In genomic region chr7:99918959-99919813, GRCh38 we compare ENCODE assay signal across 8 cellular contexts. TPM values are rescaled to one million over a fixed set of nuclear protein-coding genes. Genes with fewer than 3 reads are reported as not detected.
DNase-seq lines count a peak whose midpoint lies in the region; ATAC-seq, FAIRE-seq and TF ChIP-seq lines count a peak whose summit lies in the region.

TSS of gene TRIM4 (minus strand) at chr7:99919530. CDS start at chr7:99919401, 129 bp downstream.

- H3K9me2 ChIP-seq in hepatocyte (replicated peaks; ENCODE audit: insufficient read depth): no peaks in the 10 kb centered on the region

- H3K27me3 ChIP-seq in astrocyte (ENCODE audit: insufficient read depth, low read length) (no peaks in the 10 kb centered on the region), gastrocnemius medialis (no peaks in the 10 kb centered on the region), hepatocyte (peaks cover 3% of the 10 kb centered on the region)

- peaks cover 52% of the 10 kb centered on the region for H3K79me2 ChIP-seq in astrocyte (ENCODE audit: insufficient read depth, low read length)
- H3K79me2 ChIP-seq in hepatocyte: no peaks in the 10 kb centered on the region

- in situ Hi-C loops in gastrocnemius medialis (cut with MboI; ENCODE audit: low sequenced_read_pairs in 4 of 4): loop anchor here in 2 of 4 donors (10.0 kb wide), 1 partner anchor 76 kb away; no protein-coding TSS in a partner anchor

- H3K4me3 ChIP-seq in astrocyte (ENCODE audit: insufficient read depth, low read depth, low read length) (peak within 1 kb of the TSS; percentile 80), gastrocnemius medialis (peak within 1 kb of the TSS; percentile 63 to 95 (median 86)), hepatocyte (no peak within 1 kb of the TSS)

- H3K4me1 ChIP-seq in astrocyte (ENCODE audit: insufficient read depth, low read length): peaks cover 7% of the 10 kb centered on the region
- H3K4me1 ChIP-seq in gastrocnemius medialis: peaks cover 34 to 39% of the 10 kb centered on the region in 2 donors
- no peaks in the 10 kb centered on the region for H3K4me1 ChIP-seq in hepatocyte (ENCODE audit: insufficient read depth)

- ATAC-seq in GM18502 (IDR thresholded peaks at IDR 0.05; ENCODE audit: poor library complexity, unreplicated experiment) (peak; percentile 95), HG02938 (IDR thresholded peaks at IDR 0.05; ENCODE audit: unreplicated experiment) (peak; percentile 92), gastrocnemius medialis (peak; percentile 96)

- DNase-seq in NCI-H1694 treated with DMSO at 0.1 percent for 48 hours (lab: John Stamatoyannopoulos, UW) (peak; percentile 71), T-helper 22 cell (ENCODE audit: low read depth) (peak; percentile 80), astrocyte (ENCODE audit: low read depth) (peak; percentile 91), hippocampal formation (lab: John Stamatoyannopoulos, UW) (peak; percentile 81 to 90), gastrocnemius medialis (peak; percentile 89 to 91), hepatocyte (ENCODE audit: low spot score) (no peak)

- H2AFZ ChIP-seq in astrocyte (ENCODE audit: low read depth, low read length): peak within 1 kb of the TSS; percentile 80
- no peak within 1 kb of the TSS for H2AFZ ChIP-seq in hepatocyte

- peaks cover 1% of the 10 kb centered on the region for H3K36me3 Mint-ChIP-seq in astrocyte (ENCODE audit: low read depth, unreplicated experiment)

- H3K27ac ChIP-seq in astrocyte (ENCODE audit: low read depth, low read length) (peak within 1 kb of the TSS; percentile 69), gastrocnemius medialis (peak within 1 kb of the TSS; percentile 85 to 95 (median 93)), hepatocyte (no peak within 1 kb of the TSS)

- H3K9me3 Mint-ChIP-seq in astrocyte (ENCODE audit: unreplicated experiment): peaks cover 8% of the 10 kb centered on the region

- peak within 1 kb of the TSS; percentile 86 for H3K4me2 ChIP-seq in astrocyte (ENCODE audit: low read length)
- no peak within 1 kb of the TSS for H3K4me2 ChIP-seq in hepatocyte

- H3K36me3 ChIP-seq in astrocyte (ENCODE audit: insufficient read depth, low read length): no peaks in the 10 kb centered on the region
- H3K36me3 ChIP-seq in gastrocnemius medialis: peaks cover 0 to 27% of the 10 kb centered on the region in 2 donors
- no peaks in the 10 kb centered on the region for H3K36me3 ChIP-seq in hepatocyte (replicated peaks; ENCODE audit: insufficient read depth, low read depth)

- peaks cover 10% of the 10 kb centered on the region for H3K27me3 Mint-ChIP-seq in astrocyte (ENCODE audit: low read depth, unreplicated experiment)

- peak within 1 kb of the TSS; percentile 22 for H3K27ac Mint-ChIP-seq in astrocyte (ENCODE audit: unreplicated experiment)

- no peak for TF ChIP-seq CTCF in astrocyte (IDR thresholded peaks at IDR 0.05; ENCODE audit: insufficient read depth, low read depth, low read length)
- TF ChIP-seq CTCF in gastrocnemius medialis (IDR thresholded peaks at IDR 0.05 in 4 of 5, conservative IDR thresholded peaks at IDR 0.05 in 1 of 5): peak; percentile 23 to 52 (median 34)
- no peak for TF ChIP-seq CTCF in hepatocyte (IDR thresholded peaks at IDR 0.05; ENCODE audit: poor library complexity)

- FAIRE-seq in astrocyte (lab: Jason Lieb, UNC): no peak

- TF ChIP-seq POLR2A in gastrocnemius medialis (IDR thresholded peaks at IDR 0.05): peak; percentile 82 to 85

- peak within 1 kb of the TSS; percentile 87 for H3K4me3 Mint-ChIP-seq in astrocyte (ENCODE audit: unreplicated experiment)

- intact Hi-C loops in gastrocnemius medialis (cut with DNase I; ENCODE audit: low total_unique reads): loop anchor here (1.0 kb wide), 1 partner anchor 303 kb away; the partner anchor contains the start of gene ZSCAN25

- H4K20me1 ChIP-seq in astrocyte (ENCODE audit: insufficient read depth, low read length): peaks cover 40% of the 10 kb centered on the region
- H4K20me1 ChIP-seq in hepatocyte (ENCODE audit: insufficient read depth, poor library complexity, severe bottlenecking): no peaks in the 10 kb centered on the region

- 98% methylated on average over 58 of the region's 81 CpGs for WGBS in hepatocyte (ENCODE audit: low lambda C conversion rate, missing lambda C conversion rate)

- H3K9me3 ChIP-seq in astrocyte (ENCODE audit: insufficient read depth, low read depth, low read length): no peaks in the 10 kb centered on the region
- no peaks in the 10 kb centered on the region for H3K9me3 ChIP-seq in gastrocnemius medialis
- no peaks in the 10 kb centered on the region for H3K9me3 ChIP-seq in hepatocyte (ENCODE audit: low read depth)

- no peaks in the 10 kb centered on the region for H3K4me1 Mint-ChIP-seq in astrocyte (ENCODE audit: low read depth, unreplicated experiment)

- peak within 1 kb of the TSS; percentile 91 for H3K9ac ChIP-seq in astrocyte (ENCODE audit: low read length)

RNA-seq across cellular contexts. Expression of gene TRIM4, which starts in this region (rescaled TPM):
- 4.1 and 4.6 TPM in 2 replicates for total RNA-seq in astrocyte
- 10 to 100 TPM in 1 of 4 donors, 1 to 10 TPM in 3; 6.4 to 10.5 (median 7.7) TPM for total RNA-seq in gastrocnemius medialis
- total RNA-seq in hepatocyte: 2.7 and 4.0 TPM in 2 replicates
- polyA plus RNA-seq in hepatocyte: 1.4 and 1.5 TPM in 2 replicates

Comparison
In these comparisons a context has a peak if more than half of its experiments do, and no peak if none do; other contexts are left out.
1. CTCF ChIP-seq: peak in gastrocnemius medialis (5 of 5); none in astrocyte (single experiment) and hepatocyte (single experiment).
2. Peak in every context shown above with its lines, with median percentiles within 50 percentile points of each other: ATAC-seq.